Comparison of ENCODE assay signal across 26 cellular contexts in genomic region chr18:66119347-66119746, GRCh38.
"Had no signal": no experiment of that assay in that cellular context is flagged by ENCODE, and none has a peak within 500 bp of the region (broad histone marks: within the 10 kb centered on the region; RNA-seq: fewer than 3 reads in every experiment).

No MANE protein-coding gene starts in this region.

- H3K4me3 ChIP-seq: stomach, testis, thoracic aorta, thyroid gland, tibial artery, tibial nerve, transverse colon, upper lobe of left lung, upper lobe of right lung, uterus, vagina had no signal

- H3K4me1 ChIP-seq: stomach, testis, thyroid gland, tibial artery, tibial nerve, transverse colon, upper lobe of left lung, upper lobe of right lung, uterus, vagina had no signal

- H3K36me3 ChIP-seq: stomach, thoracic aorta, thyroid gland, tibial artery, tibial nerve, transverse colon, upper lobe of left lung, upper lobe of right lung, uterus, vagina had no signal

- ATAC-seq: stimulated activated effector memory CD8-positive, alpha-beta T cell treated with anti-CD3 and anti-CD28 coated beads, Interleukin-12 subunit alpha, Interleukin-12 subunit beta, amount 100 ng/mL, for 72 hours; stimulated activated memory B cell treated with anti-CD40 and anti-IgM and Interleukin-4, amounts not matched to agents 10 μg/mL and 1 μg/mL and 100 μg/mL, for 72 hours; stimulated activated naive B cell treated with anti-CD40 and anti-IgM and Interleukin-4, amounts not matched to agents 10 μg/mL and 1 μg/mL and 100 μg/mL, for 72 hours; stimulated activated naive CD8-positive, alpha-beta T cell treated with anti-CD3 and anti-CD28 coated beads, Interleukin-15, amount 100 ng/mL, for 72 hours; stimulated activated naive CD8-positive, alpha-beta T cell treated with anti-CD3 and anti-CD28 coated beads, Interleukin-15, Interleukin-2, amounts not matched to agents 100 U/mL and 50 U/mL, for 24 hours; upper lobe of right lung had no signal

- H3K27me3 ChIP-seq: stomach, testis, thyroid gland, tibial artery, tibial nerve, transverse colon, upper lobe of left lung, upper lobe of right lung, uterus, vagina had no signal

- DNase-seq: stimulated activated CD4-positive, alpha-beta T cell treated with anti-CD3 and anti-CD28 coated beads, Interleukin-2, amount 100 ng/mL, for 48 hours; stimulated activated CD4-positive, alpha-beta T cell treated with anti-CD3 and anti-CD28 coated beads, Interleukin-4, amount 100 ng/mL, for 1 hour; stimulated activated CD4-positive, alpha-beta T cell treated with anti-CD3 and anti-CD28 coated beads, Interleukin-4, amount 100 ng/mL, for 24 hours; stimulated activated CD4-positive, alpha-beta T cell treated with anti-CD3 and anti-CD28 coated beads, Interleukin-4, amount 100 ng/mL, for 4 hours; stimulated activated CD8-positive, alpha-beta memory T cell treated with anti-CD3 and anti-CD28 coated beads, Interleukin-4, amount 100 ng/mL, for 48 hours; stimulated activated naive B cell treated with anti-CD40 and anti-IgM and Interleukin-4, amounts not matched to agents 10 μg/mL and 1 μg/mL and 100 μg/mL, for 72 hours; stimulated activated naive CD4-positive, alpha-beta T cell; stimulated activated naive CD4-positive, alpha-beta T cell treated with Interleukin-2 at 50 U/mL for 16 hours; stimulated activated naive CD8-positive, alpha-beta T cell treated with anti-CD3 and anti-CD28 coated beads, Interleukin-15, amount 100 ng/mL, for 72 hours; stimulated activated naive CD8-positive, alpha-beta T cell treated with anti-CD3 and anti-CD28 coated beads, Interleukin-15, Interleukin-2, amounts not matched to agents 100 U/mL and 50 U/mL, for 24 hours; stomach; substantia nigra; testis; thyroid gland; tibial artery; transverse colon; trophoblast cell; upper lobe of left lung; upper lobe of right lung; uterus had no signal

- H3K9me3 ChIP-seq: stomach, testis, thoracic aorta, thyroid gland, tibial artery, tibial nerve, transverse colon, upper lobe of left lung, upper lobe of right lung, uterus, vagina had no signal

- H3K27ac ChIP-seq: stomach, testis, thoracic aorta, thyroid gland, tibial artery, tibial nerve, transverse colon, upper lobe of left lung, upper lobe of right lung, uterus, vagina had no signal

- FAIRE-seq: urothelium cell line had no signal
